ENCODE assay signal across 23 cellular contexts in genomic region chr10:126036515-126036914, GRCh38.
DNase-seq lines count a peak whose midpoint lies in the region; ATAC-seq, FAIRE-seq and TF ChIP-seq lines count a peak whose summit lies in the region.
"Had no signal": no experiment of that assay in that cellular context is flagged by ENCODE, and none has a peak within 500 bp of the region (broad histone marks: within the 10 kb centered on the region; RNA-seq: fewer than 3 reads in every experiment).

No MANE protein-coding gene starts in this region.

- intact Hi-C loops in CD14-positive monocyte (cut with micrococcal nuclease) (loop anchor here in 1 of 2 donors (5.0 kb wide), 1 partner anchor 214 kb away; the partner anchor contains the start of genes BCCIP and UROS), mucosa of descending colon (cut with DNase I, micrococcal nuclease) (no loop called here)
- intact Hi-C loops in naive thymus-derived CD4-positive, alpha-beta T cell (cut with micrococcal nuclease): no loop called here

- H3K79me2 ChIP-seq in SU-DHL-6 (ENCODE audit: insufficient read depth, low read length): no peaks in the 10 kb centered on the region

- DNase-seq in CD14-positive monocyte (ENCODE audit: low spot score) (no peak), mucosa of descending colon (no peak), RCC 7860 (ENCODE audit: low spot score) (no peak)
- DNase-seq in naive thymus-derived CD4-positive, alpha-beta T cell: no peak
- DNase-seq in activated effector memory CD4-positive, alpha-beta T cell treated with anti-CD3 and anti-CD28 coated beads, Interleukin-2, amount 50 U/mL, for 16 hours: no peak
- DNase-seq: Caco-2; CD4-positive, CD25-positive, alpha-beta regulatory T cell; DMS153; GF-D8; H7; HFFc6; Karpas-422; NCI-H1105 treated with DMSO at 0.1 percent for 48 hours; NCI-H1694 treated with DMSO at 0.1 percent for 48 hours; NCI-H748 treated with DMSO at 0.1 percent for 48 hours; OCI-M1; SHP77 had no signal

- H3K4me1 ChIP-seq in naive thymus-derived CD4-positive, alpha-beta T cell (ENCODE audit: control insufficient read depth in 2 of 2, insufficient read depth in 2 of 2, low read length in 2 of 2): no peaks in the 10 kb centered on the region
- no peaks in the 10 kb centered on the region for H3K4me1 ChIP-seq in mucosa of descending colon (ENCODE audit: low read depth)
- H3K4me1 ChIP-seq: Caco-2 had no signal

- POLR2A ChIA-PET in naive thymus-derived CD4-positive, alpha-beta T cell (lab: Charles Lee): no interaction called here

- peaks cover 13% of the 10 kb centered on the region; the same call in 1 of the 2 replicates for H3K9me3 ChIP-seq in SU-DHL-6 (ENCODE audit: insufficient read depth, low read length)
- H3K9me3 ChIP-seq in naive thymus-derived CD4-positive, alpha-beta T cell (ENCODE audit: control insufficient read depth in 2 of 3, low read length in 3 of 3): no peaks in the 10 kb centered on the region
- H3K9me3 ChIP-seq in mucosa of descending colon: no peaks in the 10 kb centered on the region

- H3K9me3 Mint-ChIP-seq in CD14-positive monocyte: peaks cover 4 to 11% (median 6%) of the 10 kb centered on the region in 7 donors
- H3K9me3 Mint-ChIP-seq in naive thymus-derived CD4-positive, alpha-beta T cell: peaks cover 0 to 13% (median 4%) of the 10 kb centered on the region in 11 donors

- H3K27me3 ChIP-seq in SU-DHL-6 (ENCODE audit: low read length): no peaks in the 10 kb centered on the region
- H3K27me3 ChIP-seq in naive thymus-derived CD4-positive, alpha-beta T cell (ENCODE audit: control insufficient read depth in 2 of 2, insufficient read depth in 2 of 2, low read length in 2 of 2): no peaks in the 10 kb centered on the region

- FAIRE-seq in RCC 7860 (lab: Jason Lieb, UNC): no peak
- FAIRE-seq: GM12892, GM18507 had no signal

- no peaks in the 10 kb centered on the region for H3K9me2 ChIP-seq in SU-DHL-6 (replicated peaks; ENCODE audit: insufficient read depth, low read length)

- H3K4me3 ChIP-seq in SU-DHL-6 (ENCODE audit: insufficient read depth, low read length, poor library complexity, severe bottlenecking) (no peak overlapping the region), mucosa of descending colon (no peak overlapping the region)
- no peak overlapping the region for H3K4me3 ChIP-seq in naive thymus-derived CD4-positive, alpha-beta T cell (ENCODE audit: low read length)
- H3K4me3 ChIP-seq: SK-N-MC had no signal

- ATAC-seq in GM21717 (IDR thresholded peaks at IDR 0.05; ENCODE audit: unreplicated experiment) (peak; percentile 45), mucosa of descending colon (no peak)
- ATAC-seq in naive thymus-derived CD4-positive, alpha-beta T cell: peak; percentile 41

- H3K27me3 Mint-ChIP-seq in CD14-positive monocyte (ENCODE audit: low read depth in 3 of 3): peaks cover 0 to 3% (median 0%) of the 10 kb centered on the region in 3 donors
- peaks cover 0 to 14% (median 7%) of the 10 kb centered on the region in 5 donors for H3K27me3 Mint-ChIP-seq in naive thymus-derived CD4-positive, alpha-beta T cell
- H3K27me3 Mint-ChIP-seq: CD4-positive, CD25-positive, alpha-beta regulatory T cell had no signal

- H3K36me3 Mint-ChIP-seq in CD14-positive monocyte: peaks cover 0 to 3% of the 10 kb centered on the region in 2 donors
- H3K36me3 Mint-ChIP-seq in naive thymus-derived CD4-positive, alpha-beta T cell: no peaks in the 10 kb centered on the region

- H3K27ac ChIP-seq in SU-DHL-6 (ENCODE audit: low read depth, low read length): no peak overlapping the region
- no peak overlapping the region for H3K27ac ChIP-seq in naive thymus-derived CD4-positive, alpha-beta T cell (ENCODE audit: low read depth, low read length)
- H3K27ac ChIP-seq: HL-60, SK-N-MC had no signal

- no peak overlapping the region for H3K4me3 Mint-ChIP-seq in CD14-positive monocyte
- H3K4me3 Mint-ChIP-seq in naive thymus-derived CD4-positive, alpha-beta T cell: no peak overlapping the region
- H3K4me3 Mint-ChIP-seq: CD4-positive, CD25-positive, alpha-beta regulatory T cell; HFFc6 had no signal

- no peaks in the 10 kb centered on the region for H4K20me1 ChIP-seq in SU-DHL-6 (ENCODE audit: low read depth, low read length)

- no peak overlapping the region for H2AFZ ChIP-seq in SU-DHL-6 (ENCODE audit: low read depth, low read length, severe bottlenecking)

- TF ChIP-seq CTCF in CD14-positive monocyte (IDR thresholded peaks at IDR 0.05) (no peak), SU-DHL-6 (IDR thresholded peaks at IDR 0.05; ENCODE audit: insufficient read depth, low read length, poor library complexity, severe bottlenecking) (no peak), mucosa of descending colon (IDR thresholded peaks at IDR 0.05) (no peak)

- no peaks in the 10 kb centered on the region for H3F3A ChIP-seq in SU-DHL-6 (ENCODE audit: insufficient read depth)

- CTCF ChIA-PET in naive thymus-derived CD4-positive, alpha-beta T cell (lab: Charles Lee): no interaction called here

- peak overlapping the region; percentile 8 for H3K4me2 ChIP-seq in SU-DHL-6 (ENCODE audit: low read depth, low read length, poor library complexity, severe bottlenecking)

- peaks cover 27% of the 10 kb centered on the region for H3K4me1 Mint-ChIP-seq in CD14-positive monocyte
- H3K4me1 Mint-ChIP-seq in naive thymus-derived CD4-positive, alpha-beta T cell: peaks cover 0 to 7% (median 3%) of the 10 kb centered on the region in 7 donors

- H3K9ac ChIP-seq in SU-DHL-6 (ENCODE audit: low read length): no peak overlapping the region

- peak overlapping the region in 6 of 7 donors; percentile 3 to 83 (median 66) for H3K27ac Mint-ChIP-seq in CD14-positive monocyte
- H3K27ac Mint-ChIP-seq in naive thymus-derived CD4-positive, alpha-beta T cell: no peak overlapping the region
- H3K27ac Mint-ChIP-seq: HFFc6 had no signal

- H3K36me3 ChIP-seq in SU-DHL-6 (ENCODE audit: low read length): no peaks in the 10 kb centered on the region; the same call in 1 of the 2 replicates
- H3K36me3 ChIP-seq in naive thymus-derived CD4-positive, alpha-beta T cell (ENCODE audit: control insufficient read depth in 2 of 3, insufficient read depth in 3 of 3, low read length in 3 of 3): no peaks in the 10 kb centered on the region
- no peaks in the 10 kb centered on the region for H3K36me3 ChIP-seq in mucosa of descending colon (ENCODE audit: low read depth)

Comparison
In these comparisons a context has a peak if more than half of its experiments do, and no peak if none do; other contexts are left out.
1. H3K27ac Mint-ChIP-seq: peak in CD14-positive monocyte (6 of 7); none in naive thymus-derived CD4-positive, alpha-beta T cell (0 of 9).